Comparison of ENCODE assay signal across 16 cellular contexts in the genomic region with DNA sequence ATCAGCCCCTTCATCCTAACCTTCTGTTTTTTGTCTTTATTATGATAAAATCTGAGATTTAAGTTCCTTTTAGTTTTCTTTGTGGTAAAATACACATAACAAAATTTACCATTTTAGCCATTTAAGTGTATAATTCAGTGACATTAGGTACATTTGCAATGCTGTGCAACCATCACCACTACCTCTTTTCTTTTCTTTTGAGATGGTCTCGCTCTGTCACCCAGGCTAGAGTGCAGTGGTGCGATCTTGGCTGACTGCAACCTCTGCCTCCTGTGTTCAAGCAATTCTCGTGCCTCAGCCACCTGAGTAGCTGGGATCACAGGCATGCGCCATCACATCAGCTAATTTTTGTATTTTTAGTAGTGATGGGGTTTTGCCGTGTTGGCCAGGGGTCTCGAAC. TPM values are rescaled to one million over a fixed set of nuclear protein-coding genes. Genes with fewer than 3 reads are reported as not detected.
DNase-seq lines count a peak whose midpoint lies in the region; ATAC-seq, FAIRE-seq and TF ChIP-seq lines count a peak whose summit lies in the region.
"Had no signal": no experiment of that assay in that cellular context is flagged by ENCODE, and none has a peak within 500 bp of the region (broad histone marks: within the 10 kb centered on the region; RNA-seq: fewer than 3 reads in every experiment).

No MANE protein-coding gene starts in this region.

- H2AFZ ChIP-seq in Karpas-422 (ENCODE audit: low read length) (peak overlapping the region; percentile 87), GM12878 (ENCODE audit: control insufficient read depth, low read depth, low read length) (peak overlapping the region; percentile 84), neuronal stem cell (ENCODE audit: low read length) (peak overlapping the region; percentile 86)

- TF ChIP-seq POLR2A in GM12878 (IDR thresholded peaks at IDR 0.05; ENCODE audit: low read depth, low read length) = no peak
- TF ChIP-seq POLR2A in vagina (IDR thresholded peaks at IDR 0.05) = no peak

- H3K27ac ChIP-seq in DOHH2 (ENCODE audit: low read depth, low read length) (no peak overlapping the region), Karpas-422 (ENCODE audit: low read length) (peak overlapping the region; percentile 30; the same call in 1 of the 2 replicates), GM12878 (ENCODE audit: control insufficient read depth, insufficient read depth) (no peak overlapping the region), neuronal stem cell (replicated peaks; ENCODE audit: low read length) (no peak overlapping the region), vagina (no peak overlapping the region)
- H3K27ac ChIP-seq: BLaER1, left lung, SJSA1, tibial artery had no signal

- H3K9ac ChIP-seq in Karpas-422 (ENCODE audit: low read length) (peak overlapping the region; percentile 33; the same call in 1 of the 2 replicates), GM12878 (ENCODE audit: control insufficient read depth, insufficient read depth, low read length) (0 out of 2 replicates have a peak overlapping the region, but pooled peaks have one; percentile 7), neuronal stem cell (ENCODE audit: low read depth, low read length, poor library complexity) (no peak overlapping the region)
- H3K9ac ChIP-seq: BLaER1 had no signal

- no peak overlapping the region for H2BK120ac ChIP-seq in neuronal stem cell (ENCODE audit: low read depth, low read length)

- H3K79me2 ChIP-seq in DOHH2 (ENCODE audit: control insufficient read depth, low read length) = no peaks in the 10 kb centered on the region
- no peaks in the 10 kb centered on the region for H3K79me2 ChIP-seq in Karpas-422 (ENCODE audit: low read length)
- no peaks in the 10 kb centered on the region for H3K79me2 ChIP-seq in GM12878 (ENCODE audit: control insufficient read depth, insufficient read depth, low read length)

- no peak for FAIRE-seq in GM12878 (lab: Jason Lieb, UNC)

- no peak overlapping the region for H4K91ac ChIP-seq in neuronal stem cell (ENCODE audit: low read depth, low read length, poor library complexity)

- H2BK12ac ChIP-seq in neuronal stem cell (ENCODE audit: low read length) = no peak overlapping the region

- H2BK15ac ChIP-seq in neuronal stem cell (ENCODE audit: low read length) = no peak overlapping the region

- no peak overlapping the region for H3K18ac ChIP-seq in neuronal stem cell (ENCODE audit: low read length)

- peaks cover 6% of the 10 kb centered on the region; the same call in 1 of the 2 replicates for H3F3A ChIP-seq in DOHH2 (ENCODE audit: control insufficient read depth, insufficient read depth)

- no TSS peak for BruUV-seq in GM12878 (replicated peaks; lab: Mats Ljungman, UMichigan)

- in situ Hi-C loops in GM12878 (cut with MboI) = no loop called here

- POLR2A ChIA-PET in GM12878 (lab: Charles Lee) = interaction anchor here (0.6 kb wide), 2 partner anchors 8 to 257 kb away, joined by 3 to 4 read pairs; no protein-coding TSS in a partner anchor

- TF ChIP-seq EP300 in GM12878 (IDR thresholded peaks at IDR 0.05; ENCODE audit: borderline replicate concordance in 1 of 2, control insufficient read depth in 1 of 2, low read depth in 2 of 2, low read length in 2 of 2) = no peak

- DNase-seq in Karpas-422 (no peak), GM12878 (ENCODE audit: low read depth, low spot score) (no peak), neuronal stem cell (ENCODE audit: low spot score) (no peak), NCI-H774 (lab: John Stamatoyannopoulos, UW) (no peak), vagina (ENCODE audit: extremely low spot score in 2 of 2) (no peak)
- DNase-seq: activated naive CD8-positive, alpha-beta T cell treated with anti-CD3 and anti-CD28 coated beads, Interleukin-2, amount 10 ng/mL, durations not matched to agents 7 days and 5 days; DMS153; NCI-H1092; NCI-H187; nucleus accumbens; tibial artery had no signal

- no peak overlapping the region for H2AK5ac ChIP-seq in neuronal stem cell (ENCODE audit: low read depth, low read length)

- H3K4ac ChIP-seq in neuronal stem cell (ENCODE audit: low read length) = no peak overlapping the region

- ATAC-seq in GM12878 = peak; percentile 51
- no peak for ATAC-seq in HG02588 (IDR thresholded peaks at IDR 0.05; ENCODE audit: unreplicated experiment)

- TF ChIP-seq CTCF in DOHH2 (IDR thresholded peaks at IDR 0.05; ENCODE audit: low read depth, low read length, poor library complexity, severe bottlenecking) (no peak), GM12878 (IDR thresholded peaks at IDR 0.05 in 2 of 3, conservative IDR thresholded peaks at IDR 0.05 in 1 of 3; ENCODE audit: control insufficient read depth in 2 of 3, extremely low read depth in 1 of 3, insufficient read depth in 1 of 3, low read depth in 3 of 3, low read length in 3 of 3) (no peak), vagina (IDR thresholded peaks at IDR 0.05) (no peak)

- no peak overlapping the region for H3K23ac ChIP-seq in neuronal stem cell (ENCODE audit: low read depth, low read length, poor library complexity)

- CTCF ChIA-PET in GM12878 (lab: Yijun Ruan, JAX) = interaction anchor here (0.6 to 3.8 kb wide), 33 partner anchors 9 to 545 kb away, joined by 3 to 17 read pairs (median 4); a partner anchor contains a TSS

- no peaks in the 10 kb centered on the region for H3K79me1 ChIP-seq in neuronal stem cell (ENCODE audit: low read depth, low read length)

- H3K9me2 ChIP-seq in DOHH2 (replicated peaks; ENCODE audit: control insufficient read depth, low read length) (no peaks in the 10 kb centered on the region), Karpas-422 (replicated peaks; ENCODE audit: insufficient read depth, low read length) (no peaks in the 10 kb centered on the region)

- SMC1A ChIA-PET in GM12878 (lab: Charles Lee; ENCODE audit: uncharacterized antibody, unreplicated experiment) = interaction anchor here (0.9 to 1.5 kb wide), 10 partner anchors 17 to 116 kb away, joined by 3 to 6 read pairs (median 3); no protein-coding TSS in a partner anchor

- H2BK5ac ChIP-seq in neuronal stem cell (ENCODE audit: low read length) = no peak overlapping the region

- H3K4me1 ChIP-seq in DOHH2 (ENCODE audit: control insufficient read depth, low read length) (peaks cover 16% of the 10 kb centered on the region), Karpas-422 (ENCODE audit: low read length) (peaks cover 8% of the 10 kb centered on the region), GM12878 (ENCODE audit: control insufficient read depth, insufficient read depth, low read length) (peaks cover 9% of the 10 kb centered on the region), neuronal stem cell (ENCODE audit: control insufficient read depth in 2 of 2, insufficient read depth in 1 of 2, low read depth in 1 of 2, low read length in 2 of 2) (peaks cover 0 to 1% of the 10 kb centered on the region in 2 donors), vagina (no peaks in the 10 kb centered on the region)
- H3K4me1 ChIP-seq: left lung, SJSA1, tibial artery had no signal

- H3K4me2 ChIP-seq in DOHH2 (ENCODE audit: low read length) (peak overlapping the region; percentile 55), Karpas-422 (ENCODE audit: low read depth, low read length, poor library complexity, severe bottlenecking) (peak overlapping the region; percentile 52), GM12878 (ENCODE audit: control insufficient read depth, insufficient read depth) (no peak overlapping the region), neuronal stem cell (ENCODE audit: insufficient read depth, low read length, poor library complexity, severe bottlenecking) (no peak overlapping the region)
- H3K4me2 ChIP-seq: BLaER1 had no signal

- TF ChIP-seq RAD21 in GM12878 (IDR thresholded peaks at IDR 0.05; ENCODE audit: insufficient read depth, low read depth, low read length) = no peak

- RAD21 ChIA-PET in GM12878 (lab: Charles Lee; ENCODE audit: unreplicated experiment) = interaction anchor here (0.6 to 2.3 kb wide), 7 partner anchors 19 to 327 kb away, joined by 3 to 15 read pairs (median 4); no protein-coding TSS in a partner anchor

- intact Hi-C loops in GM12878 (cut with micrococcal nuclease; ENCODE audit: unreplicated experiment) (no loop called here), vagina (cut with DNase I) (no loop called here)

- H3K14ac ChIP-seq in neuronal stem cell (ENCODE audit: low read length) = no peak overlapping the region

- 35% methylated on average over 6 of the region's 6 CpGs for WGBS in GM12878 (ENCODE audit: insufficient coverage, insufficient replicate concordance, low lambda C conversion rate, missing lambda C conversion rate)
- no CpG with 5 or more reads among the region's 6 CpGs for WGBS in neuronal stem cell (ENCODE audit: extremely low coverage in 2 of 2, insufficient read length in 2 of 2, insufficient replicate concordance in 1 of 2), 2 donors

- H4K8ac ChIP-seq in neuronal stem cell (ENCODE audit: low read depth, low read length) = no peak overlapping the region

- H3K9me3 ChIP-seq in DOHH2 (ENCODE audit: control insufficient read depth, insufficient read depth, low read length) (no peaks in the 10 kb centered on the region), Karpas-422 (ENCODE audit: low read length) (no peaks in the 10 kb centered on the region), GM12878 (replicated peaks; ENCODE audit: control insufficient read depth, insufficient read depth, low read length) (no peaks in the 10 kb centered on the region), neuronal stem cell (replicated peaks in 1 of 2; ENCODE audit: control insufficient read depth in 2 of 2, insufficient read depth in 1 of 2, low read depth in 1 of 2, low read length in 2 of 2) (no peaks in the 10 kb centered on the region), vagina (no peaks in the 10 kb centered on the region)
- H3K9me3 ChIP-seq: BLaER1, left lung, SJSA1, tibial artery had no signal

- H4K20me1 ChIP-seq in DOHH2 (ENCODE audit: control insufficient read depth, insufficient read depth, low read depth, low read length) (no peaks in the 10 kb centered on the region), Karpas-422 (ENCODE audit: insufficient read depth, low read depth, low read length) (no peaks in the 10 kb centered on the region), GM12878 (ENCODE audit: control insufficient read depth, insufficient read depth) (no peaks in the 10 kb centered on the region)
- H4K20me1 ChIP-seq: BLaER1 had no signal

- H3K27me3 ChIP-seq in DOHH2 (ENCODE audit: control insufficient read depth, low read length) (no peaks in the 10 kb centered on the region), Karpas-422 (ENCODE audit: low read length) (no peaks in the 10 kb centered on the region), GM12878 (replicated peaks in 1 of 2; ENCODE audit: control insufficient read depth in 2 of 2, insufficient read depth in 2 of 2, low read length in 1 of 2) (no peaks in the 10 kb centered on the region), neuronal stem cell (ENCODE audit: control insufficient read depth in 3 of 3, insufficient read depth in 3 of 3, low read depth in 1 of 3, low read length in 3 of 3) (no peaks in the 10 kb centered on the region), vagina (no peaks in the 10 kb centered on the region)
- H3K27me3 ChIP-seq: BLaER1, left lung, SJSA1, tibial artery had no signal

- no peaks in the 10 kb centered on the region for H3K36me3 ChIP-seq in DOHH2 (ENCODE audit: control insufficient read depth, low read length)
- H3K36me3 ChIP-seq in Karpas-422 (ENCODE audit: insufficient read depth, low read length) = no peaks in the 10 kb centered on the region
- no peaks in the 10 kb centered on the region for H3K36me3 ChIP-seq in GM12878 (ENCODE audit: control insufficient read depth in 2 of 2, insufficient read depth in 2 of 2, low read length in 1 of 2)
- H3K36me3 ChIP-seq in neuronal stem cell (replicated peaks in 1 of 2; ENCODE audit: control insufficient read depth in 2 of 2, insufficient read depth in 2 of 2, low read length in 2 of 2) = no peaks in the 10 kb centered on the region
- no peaks in the 10 kb centered on the region for H3K36me3 ChIP-seq in vagina
- H3K36me3 ChIP-seq: BLaER1, left lung, SJSA1, tibial artery had no signal

- peak overlapping the region; percentile 12 for H3K4me3 ChIP-seq in DOHH2 (ENCODE audit: low read length)
- peak overlapping the region; percentile 15; the same call in 1 of the 2 replicates for H3K4me3 ChIP-seq in Karpas-422 (ENCODE audit: low read length)
- no peak overlapping the region for H3K4me3 ChIP-seq in GM12878
- H3K4me3 ChIP-seq in neuronal stem cell (ENCODE audit: low read length in 2 of 2) = peak overlapping the region in 1 of 2 donors; percentile 17
- H3K4me3 ChIP-seq in vagina = no peak overlapping the region
- H3K4me3 ChIP-seq: BLaER1, left lung, SJSA1, tibial artery had no signal

RNA-seq across cellular contexts. Expression of a gene that starts 6.2 kb away (rescaled TPM):
- total RNA-seq in Karpas-422 (2014; rRNA removed; shearing (Covaris generic); ENCODE audit: low replicate concordance) = 187 and 230 TPM in 2 replicates
- 70.8 and 70.9 TPM in 2 replicates for total RNA-seq in GM12878 (2013; cell fraction: nucleolus; rRNA removed)
- total RNA-seq in GM12878 (2014; rRNA removed) (128 and 141 TPM in 2 replicates), GM12878 (2014; rRNA removed; fragmentation: Illumina TruSeq; extraction: Trizol) (148 and 152 TPM in 2 replicates), GM12878 (2021) (182 and 204 TPM in 2 replicates), vagina (151 TPM)
- 108 TPM for polyA plus RNA-seq in GM12878 (2011; ENCODE audit: low read depth)
- polyA plus RNA-seq in GM12878 (2011; rRNA removed) (387 and 412 TPM in 2 replicates), GM12878 (2014; fragmentation: Illumina TruSeq; extraction: Trizol) (274 and 338 TPM in 2 replicates), GM12878 (2014; fragmentation: Nextera tagmentation; extraction: Ambion mirVana) (100 to 1,000 TPM; 155 to 179 TPM), GM12878 (2014; rRNA removed) (218 and 266 TPM in 2 replicates), GM12878 (2016; fragmentation: Nextera tagmentation; extraction: Ambion mirVana) (100 to 1,000 TPM; 275 to 291 TPM)
- polyA plus RNA-seq in GM12878 (2011; cell fraction: cytosol; rRNA removed) = 245 and 314 TPM in 2 replicates
- polyA plus RNA-seq in GM12878 (2011; cell fraction: nucleus; rRNA removed) = 170 and 179 TPM in 2 replicates
- 175 and 233 TPM in 2 replicates for polyA plus RNA-seq in GM12878 (2012)
- 143 and 310 TPM in 2 replicates for polyA minus RNA-seq in GM12878 (2011; rRNA and poly(A)+ RNA removed)
- polyA minus RNA-seq in GM12878 (2011; cell fraction: cytosol; rRNA and poly(A)+ RNA removed) = 48.4 and 63.4 TPM in 2 replicates
- polyA minus RNA-seq in GM12878 (2011; cell fraction: nucleus; rRNA and poly(A)+ RNA removed) = 14.7 and 27.4 TPM in 2 replicates
- 328 TPM for polyA plus RNA-seq in neuronal stem cell (2013, experiment 1 of 2)
- polyA plus RNA-seq in neuronal stem cell (2013, experiment 2 of 2) = 322 TPM

Comparison
In these comparisons a context has a peak if more than half of its experiments do, and no peak if none do; other contexts are left out.
1. H3K4me2 ChIP-seq: peak in DOHH2 (single experiment) and Karpas-422 (single experiment); none in GM12878 (single experiment) and neuronal stem cell (single experiment).
2. H3K4me3 ChIP-seq: peak in DOHH2 (single experiment) and Karpas-422 (single experiment); none in GM12878 (single experiment) and vagina (0 of 2).
3. Peak in every context shown above with its lines, with median percentiles within 50 percentile points of each other: H2AFZ ChIP-seq.